In genomic region chr14:21326972-21327371, GRCh38 we compare ENCODE assay signal across 1 cellular context.
A peak's percentile ranks its signal among the peaks of the same experiment; 100 is the strongest.
TF ChIP-seq lines count a peak whose summit lies in the region.

No MANE protein-coding gene starts in this region.

TF ChIP-seq in HepG2, 621 proteins besides CTCF, POLR2A, EP300 and RAD21:
- TF ChIP-seq HNF1B (CRISPR knock-in tag; IDR thresholded peaks at IDR 0.05) (no peak), STAG1 (CRISPR knock-in tag; IDR thresholded peaks at IDR 0.05) (0 out of 2 replicates have a peak, but pooled peaks have one; percentile 16)
